In the genomic region with DNA sequence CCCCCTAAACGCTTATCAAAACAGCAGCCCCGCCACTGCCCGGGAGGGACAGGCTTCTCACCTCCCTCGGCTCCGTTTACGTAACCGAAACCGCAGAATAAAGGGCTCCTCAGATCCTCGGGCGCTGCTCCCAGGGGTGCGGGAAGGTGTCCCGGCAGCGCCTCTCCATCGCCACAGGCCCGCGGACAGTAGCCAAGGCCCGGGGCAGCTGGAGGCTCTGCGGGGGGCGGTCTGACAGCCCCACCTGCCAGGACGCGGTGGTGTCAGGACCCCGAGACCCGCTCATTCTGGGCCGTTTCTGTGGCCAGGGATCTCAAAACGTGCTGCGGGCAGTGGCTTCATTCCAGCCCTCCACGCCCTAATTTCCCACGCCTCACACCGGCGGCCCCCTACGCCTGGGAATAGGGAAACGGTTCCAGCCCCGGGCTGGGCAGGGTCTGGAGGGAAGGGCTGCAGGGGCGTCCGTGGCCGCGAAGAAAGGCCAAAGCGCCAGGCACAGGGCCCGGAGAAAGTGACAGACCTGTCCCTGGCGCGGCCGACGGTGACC, we compare ENCODE assay signal across 8 cellular contexts. TPM values are rescaled to one million over a fixed set of nuclear protein-coding genes. Genes with fewer than 3 reads are reported as not detected.
A peak's percentile ranks its signal among the peaks of the same experiment; 100 is the strongest.
DNase-seq lines count a peak whose midpoint lies in the region; ATAC-seq and TF ChIP-seq lines count a peak whose summit lies in the region.
"Not testable (repeated sequence)": the region's sequence is repeated elsewhere in the genome, so short reads cannot be mapped to it uniquely, and the experiment has no call there.

No MANE protein-coding gene starts in this region.

- in situ Hi-C loops in SK-MEL-5 (cut with HindIII; ENCODE audit: low pct_unique_long_range_greater_than_20kb, low sequenced_read_pairs), result not testable (repeated sequence)

- not testable (repeated sequence) for H3K9me3 ChIP-seq in HUES6 (ENCODE audit: control insufficient read depth, insufficient read depth, low read depth, low read length); esophagus squamous epithelium

- H3K27me3 ChIP-seq in HUES6 (ENCODE audit: control insufficient read depth, insufficient read depth, low read length), result peaks cover 30% of the 10 kb centered on the region
- H3K27me3 ChIP-seq in esophagus squamous epithelium, result not testable (repeated sequence)

- not testable (repeated sequence) for H3K9me3 Mint-ChIP-seq in activated naive CD8-positive, alpha-beta T cell treated with anti-CD3 and anti-CD28 coated beads for 36 hours

- intact Hi-C loops in esophagus squamous epithelium (cut with DNase I); lower leg skin (cut with DNase I; ENCODE audit: low total_unique reads): not testable (repeated sequence)

- not testable (repeated sequence) for H3K4me1 ChIP-seq in HUES6 (ENCODE audit: control insufficient read depth, insufficient read depth, low read length)
- H3K4me1 ChIP-seq in esophagus squamous epithelium, result peaks cover 4 to 23% (median 14%) of the 10 kb centered on the region in 3 donors

- not testable (repeated sequence) for H3K36me3 Mint-ChIP-seq in activated naive CD8-positive, alpha-beta T cell treated with anti-CD3 and anti-CD28 coated beads for 36 hours

- not testable (repeated sequence) for TF ChIP-seq POLR2A in esophagus squamous epithelium (IDR thresholded peaks at IDR 0.05); lower leg skin (IDR thresholded peaks at IDR 0.05)

- H3K4me3 ChIP-seq in HUES6 (ENCODE audit: low read depth, low read length) (peak overlapping the region; percentile 55), esophagus squamous epithelium (peak overlapping the region; percentile 60 to 75 (median 66)), lower leg skin (ENCODE audit: low read depth, poor library complexity, severe bottlenecking) (peak overlapping the region; percentile 40), skeletal muscle cell (ENCODE audit: low read depth, low read length) (peak overlapping the region; percentile 34)

- not testable (repeated sequence) for H3K27me3 Mint-ChIP-seq in activated naive CD8-positive, alpha-beta T cell treated with anti-CD3 and anti-CD28 coated beads for 36 hours

- H3K27ac Mint-ChIP-seq in activated naive CD8-positive, alpha-beta T cell treated with anti-CD3 and anti-CD28 coated beads for 36 hours, result not testable (repeated sequence)

- peak overlapping the region; percentile 18 for H3K4me3 Mint-ChIP-seq in activated naive CD8-positive, alpha-beta T cell treated with anti-CD3 and anti-CD28 coated beads for 36 hours

- H3K4me1 Mint-ChIP-seq in activated naive CD8-positive, alpha-beta T cell treated with anti-CD3 and anti-CD28 coated beads for 36 hours, result not testable (repeated sequence)

- 0% methylated on average over 1 to 14 of the region's 43 CpGs for WGBS in esophagus squamous epithelium, 2 donors
- WGBS in lower leg skin, 2 donors, result 0 to 1% methylated on average over 32 to 43 of the region's 43 CpGs

- H3K9ac ChIP-seq in HUES6 (ENCODE audit: low read length), result not testable (repeated sequence)

- peak; percentile 19 for ATAC-seq in GM19035 (IDR thresholded peaks at IDR 0.05; ENCODE audit: unreplicated experiment)

- DNase-seq in 8988T, result peak; percentile 31
- peak; percentile 42 for DNase-seq in SK-MEL-5 (ENCODE audit: low read depth, low spot score)
- peak; percentile 22 for DNase-seq in activated naive CD8-positive, alpha-beta T cell treated with anti-CD3 and anti-CD28 coated beads for 36 hours
- DNase-seq in esophagus squamous epithelium (lab: John Stamatoyannopoulos, UW); skeletal muscle cell (ENCODE audit: low read depth): not testable (repeated sequence)
- DNase-seq in lower leg skin (ENCODE audit: low spot score in 2 of 2), result peak in 1 of 2 donors; percentile 90

- H3K36me3 ChIP-seq in HUES6 (ENCODE audit: control insufficient read depth, insufficient read depth, low read length); esophagus squamous epithelium: not testable (repeated sequence)

- H3K27ac ChIP-seq in HUES6 (ENCODE audit: low read depth, low read length), result not testable (repeated sequence)
- peak overlapping the region; percentile 69 to 80 (median 74) for H3K27ac ChIP-seq in esophagus squamous epithelium

- not testable (repeated sequence) for TF ChIP-seq CTCF in esophagus squamous epithelium (IDR thresholded peaks at IDR 0.05); lower leg skin (IDR thresholded peaks at IDR 0.05)

RNA-seq across cellular contexts. Expression of a gene that starts 0.6 kb away (rescaled TPM):
- 5.9 and 8.6 TPM in 2 replicates for total RNA-seq in SK-MEL-5 (2014; rRNA removed; shearing (Covaris generic))
- polyA plus RNA-seq in SK-MEL-5 (2015; cell fraction: cytosol; rRNA removed), result 8.0 and 9.8 TPM in 2 replicates
- polyA plus RNA-seq in SK-MEL-5 (2015; cell fraction: nucleus; rRNA removed), result 233 and 326 TPM in 2 replicates
- not detected for total RNA-seq in activated naive CD8-positive, alpha-beta T cell treated with anti-CD3 and anti-CD28 coated beads for 36 hours
- 1 to 10 TPM in 3 of 4 donors, under 1 TPM in 1; 0.44 to 4.6 (median 2.7) TPM for total RNA-seq in esophagus squamous epithelium
- total RNA-seq in lower leg skin, result 10 to 100 TPM in 1 of 4 donors, 1 to 10 TPM in 3; 2.5 to 19.0 (median 4.7) TPM
